ENCODE assay signal across 9 cellular contexts in the genomic region with DNA sequence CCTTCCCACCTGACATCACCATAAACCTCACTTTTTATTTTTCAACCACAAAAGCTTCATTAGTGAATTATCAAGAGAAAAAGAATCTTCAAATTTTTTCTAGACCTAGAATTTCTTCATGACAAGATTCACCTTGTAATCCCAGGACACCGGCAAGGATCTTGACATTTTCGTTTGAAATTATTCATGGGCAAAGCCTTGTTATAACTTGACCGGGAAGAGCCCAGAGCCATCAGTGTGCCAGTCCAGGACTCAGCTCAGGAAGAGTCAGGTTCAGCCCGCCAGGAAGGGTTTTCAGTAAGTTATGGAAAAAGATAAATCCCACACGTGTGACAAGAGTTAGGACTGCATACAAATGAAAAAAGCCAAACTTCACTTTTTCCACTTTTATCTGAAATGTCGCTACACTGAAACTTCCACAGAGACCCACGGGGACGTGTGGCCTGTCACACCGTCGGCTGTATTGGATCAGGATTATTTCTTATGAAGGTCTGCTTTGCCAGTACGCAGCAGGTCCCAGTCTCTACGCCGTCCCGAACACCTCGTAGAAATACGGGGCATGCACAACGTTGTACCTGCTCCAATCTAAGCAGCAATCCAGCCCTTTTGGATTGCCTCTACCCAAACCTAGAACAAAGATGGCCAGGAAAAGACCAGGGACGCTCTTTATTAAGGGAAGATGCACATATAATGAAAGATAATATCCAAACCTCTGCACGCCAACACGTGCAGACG. TPM values are rescaled to one million over a fixed set of nuclear protein-coding genes. Genes with fewer than 3 reads are reported as not detected.
DNase-seq lines count a peak whose midpoint lies in the region; ATAC-seq, FAIRE-seq and TF ChIP-seq lines count a peak whose summit lies in the region.
"Had no signal": no experiment of that assay in that cellular context is flagged by ENCODE, and none has a peak within 500 bp of the region (broad histone marks: within the 10 kb centered on the region; RNA-seq: fewer than 3 reads in every experiment).

No MANE protein-coding gene starts in this region.

- TF ChIP-seq CTCF in mammary epithelial cell (conservative IDR thresholded peaks at IDR 0.05 in 1 of 2, IDR thresholded peaks at IDR 0.05 in 1 of 2; ENCODE audit: extremely low read depth in 1 of 2, insufficient read depth in 1 of 2, low read depth in 1 of 2, low read length in 2 of 2) = no peak
- TF ChIP-seq CTCF in type B pancreatic cell (conservative IDR thresholded peaks at IDR 0.05) = no peak

- no peak overlapping the region for H3K27ac Mint-ChIP-seq in activated T-cell treated with anti-CD3 and anti-CD28 coated beads, Interleukin-2, amount 50 U/mL, for 72 hours
- H3K27ac Mint-ChIP-seq in memory B cell (no peak overlapping the region), type B pancreatic cell (peak overlapping the region; percentile 76)

- no peak for FAIRE-seq in urothelium cell line (lab: Jason Lieb, UNC)

- CTCF ChIA-PET in mammary epithelial cell (lab: Charles Lee; ENCODE audit: low non-redundant PET) = no interaction called here

- peaks cover 41% of the 10 kb centered on the region for H3K36me3 ChIP-seq in mammary epithelial cell (ENCODE audit: insufficient read depth, low read length)

- no peak overlapping the region for H2AFZ ChIP-seq in mammary epithelial cell (ENCODE audit: low read depth, low read length)

- H3K9me3 ChIP-seq in mammary epithelial cell (replicated peaks; ENCODE audit: insufficient read depth, low read length) = no peaks in the 10 kb centered on the region

- no peaks in the 10 kb centered on the region for H3K27me3 ChIP-seq in mammary epithelial cell (ENCODE audit: insufficient read depth, low read length)

- H3K9me3 Mint-ChIP-seq in activated T-cell treated with anti-CD3 and anti-CD28 coated beads, Interleukin-2, amount 50 U/mL, for 72 hours = no peaks in the 10 kb centered on the region
- H3K9me3 Mint-ChIP-seq in memory B cell = no peaks in the 10 kb centered on the region
- no peaks in the 10 kb centered on the region for H3K9me3 Mint-ChIP-seq in type B pancreatic cell

- peak overlapping the region; percentile 83 to 91 for H3K4me3 Mint-ChIP-seq in activated T-cell treated with anti-CD3 and anti-CD28 coated beads, Interleukin-2, amount 50 U/mL, for 72 hours
- H3K4me3 Mint-ChIP-seq in memory B cell (peak overlapping the region; percentile 57), type B pancreatic cell (peak overlapping the region; percentile 95)

- H3K27me3 Mint-ChIP-seq in activated T-cell treated with anti-CD3 and anti-CD28 coated beads, Interleukin-2, amount 50 U/mL, for 72 hours (ENCODE audit: low read depth) = peaks cover 80% of the 10 kb centered on the region
- peaks cover 30% of the 10 kb centered on the region for H3K27me3 Mint-ChIP-seq in memory B cell
- H3K27me3 Mint-ChIP-seq in type B pancreatic cell = peaks cover 19% of the 10 kb centered on the region

- in situ Hi-C loops in mammary epithelial cell (cut with MboI; ENCODE audit: low sequenced_read_pairs in 2 of 2) = loop anchor here in 1 of 2 donors (25.0 kb wide), 1 partner anchor 497 kb away; no protein-coding TSS in a partner anchor

- H4K20me1 ChIP-seq in mammary epithelial cell (ENCODE audit: insufficient read depth, low read length) = peaks cover 5% of the 10 kb centered on the region

- H3K79me2 ChIP-seq in mammary epithelial cell (ENCODE audit: insufficient read depth, low read length) = peaks cover 85% of the 10 kb centered on the region

- intact Hi-C loops in mammary epithelial cell (cut with micrococcal nuclease) = loop anchor here (1.0 to 5.0 kb wide), 5 partner anchors 81 to 262 kb away; no protein-coding TSS in a partner anchor

- H3K4me1 Mint-ChIP-seq in activated T-cell treated with anti-CD3 and anti-CD28 coated beads, Interleukin-2, amount 50 U/mL, for 72 hours (ENCODE audit: low read depth) = peaks cover 26% of the 10 kb centered on the region
- H3K4me1 Mint-ChIP-seq in memory B cell (peaks cover 8% of the 10 kb centered on the region), type B pancreatic cell (ENCODE audit: unreplicated experiment) (peaks cover 29% of the 10 kb centered on the region)

- peak overlapping the region; percentile 94 for H3K9ac ChIP-seq in mammary epithelial cell (ENCODE audit: insufficient read depth, low read length)

- WGBS in mammary epithelial cell (ENCODE audit: low coverage, missing lambda C conversion rate) = 0% methylated on average over 21 of the region's 21 CpGs

- H3K27ac ChIP-seq in mammary epithelial cell (ENCODE audit: insufficient read depth, low read depth, low read length) = peak overlapping the region; percentile 86

- peak overlapping the region; percentile 83 to 89 (median 87) for H3K4me3 ChIP-seq in mammary epithelial cell (replicated peaks in 1 of 3; ENCODE audit: insufficient read depth in 1 of 3, low read depth in 2 of 3, low read length in 3 of 3)

- dilution Hi-C loops in mammary epithelial cell (cut with HindIII; ENCODE audit: low sequenced_read_pairs) = loop anchor here (5.0 kb wide), 4 partner anchors 37 to 257 kb away; no protein-coding TSS in a partner anchor

- no peaks in the 10 kb centered on the region for H3K36me3 Mint-ChIP-seq in activated T-cell treated with anti-CD3 and anti-CD28 coated beads, Interleukin-2, amount 50 U/mL, for 72 hours (ENCODE audit: insufficient read depth in 2 of 2)
- H3K36me3 Mint-ChIP-seq in memory B cell (no peaks in the 10 kb centered on the region), type B pancreatic cell (peaks cover 22% of the 10 kb centered on the region)

- peaks cover 36% of the 10 kb centered on the region for H3K4me1 ChIP-seq in mammary epithelial cell (ENCODE audit: insufficient read depth, low read length)

- ATAC-seq in activated T-cell treated with anti-CD3 and anti-CD28 coated beads, Interleukin-2, amount 50 U/mL, for 72 hours (replicated peaks in 1 of 2) = no peak
- ATAC-seq in memory B cell (ENCODE audit: low read depth) (no peak), GM18909 (IDR thresholded peaks at IDR 0.05; ENCODE audit: poor library complexity, unreplicated experiment) (no peak)

- DNase-seq in activated T-cell treated with anti-CD3 and anti-CD28 coated beads, Interleukin-2, amount 50 U/mL, for 72 hours = no peak
- no peak for DNase-seq in activated T-cell treated with anti-CD3 and anti-CD28 coated beads, Interleukin-2, amount 50 U/mL, for 1 hour
- DNase-seq in mammary epithelial cell (peak; percentile 32), memory B cell (ENCODE audit: low spot score in 2 of 2) (no peak), type B pancreatic cell (ENCODE audit: extremely low spot score, unreplicated experiment) (no peak), NCI-H1105 (lab: John Stamatoyannopoulos, UW) (no peak), urothelium cell line (ENCODE audit: low spot score) (no peak)
- DNase-seq: DMS 273 treated with DMSO at 0.1 percent for 48 hours had no signal

- no TSS peak for BruUV-seq in mammary epithelial cell (replicated peaks; lab: Mats Ljungman, UMichigan)

- H3K4me2 ChIP-seq in mammary epithelial cell (ENCODE audit: insufficient read depth, low read depth, low read length) = peak overlapping the region; percentile 86

RNA-seq across cellular contexts. Expression of gene F3, which starts 1.0 kb away (rescaled TPM):
- under 1 TPM; 0.23 to 0.65 TPM for total RNA-seq in activated T-cell treated with anti-CD3 and anti-CD28 coated beads, Interleukin-2, amount 50 U/mL, for 72 hours
- total RNA-seq in mammary epithelial cell = 1,000 to 10,000 TPM in 1 of 2 donors, 100 to 1,000 TPM in 1; 994 to 1,649 TPM
- 703 TPM for polyA plus RNA-seq in mammary epithelial cell
- polyA minus RNA-seq in mammary epithelial cell = 2,245 TPM
- total RNA-seq in type B pancreatic cell (ENCODE audit: low replicate concordance) = 102 and 207 TPM in 2 replicates

Comparison
In these comparisons a context has a peak if more than half of its experiments do, and no peak if none do; other contexts are left out.
1. RNA of gene F3, which starts 1.0 kb away (total RNA-seq): 994 to 1,649 TPM in mammary epithelial cell and 102 to 207 TPM in type B pancreatic cell; 0.23 to 0.65 TPM in activated T-cell treated with anti-CD3 and anti-CD28 coated beads, Interleukin-2, amount 50 U/mL, for 72 hours; every median in the first group is over 10 times any median in the second.
2. Peak in every context shown above with its lines, with median percentiles within 50 percentile points of each other: H3K4me3 Mint-ChIP-seq.